ENCODE assay signal across 19 cellular contexts in genomic region chr17:43385046-43385831, GRCh38. TPM values are rescaled to one million over a fixed set of nuclear protein-coding genes. Genes with fewer than 3 reads are reported as not detected.
DNase-seq lines count a peak whose midpoint lies in the region; FAIRE-seq and TF ChIP-seq lines count a peak whose summit lies in the region.
"Had no signal": no experiment of that assay in that cellular context is flagged by ENCODE, and none has a peak within 500 bp of the region (broad histone marks: within the 10 kb centered on the region; RNA-seq: fewer than 3 reads in every experiment).

No MANE protein-coding gene starts in this region.

- TF ChIP-seq POLR2A in GM12891 (IDR thresholded peaks at IDR 0.05; ENCODE audit: low read depth, low read length): no peak

- WGBS in liver: 32% methylated on average over 5 of the region's 5 CpGs
- 71% methylated on average over 5 of the region's 5 CpGs for WGBS in thymus

- H3K27ac ChIP-seq in liver (ENCODE audit: low read depth in 1 of 2, low read length in 2 of 2) (peak overlapping the region; percentile 87 to 88), thymus (ENCODE audit: low read depth) (peak overlapping the region; percentile 70)
- H3K27ac ChIP-seq: 22Rv1, BLaER1 had no signal

- DNase-seq in DMS79 treated with DMSO at 0.1 percent for 48 hours (lab: John Stamatoyannopoulos, UW) (peak; percentile 30), DMS79 (lab: John Stamatoyannopoulos, UW) (no peak), epithelial cell of esophagus (ENCODE audit: low read depth) (peak; percentile 64), kidney tubule cell (ENCODE audit: low spot score) (no peak), GM12891 (ENCODE audit: insufficient read length, low spot score) (no peak), SIG-M5 treated with dmso at 0.1 percent for 504 hours (lab: John Stamatoyannopoulos, UW; ENCODE audit: unreplicated experiment) (no peak)
- DNase-seq: DMS 273 treated with DMSO at 0.1 percent for 48 hours, EL, MM.1S, NCI-H1105 treated with DMSO at 0.1 percent for 48 hours, NCI-H187, NCI-H2171, NCI-H446 treated with DMSO at 0.1 percent for 48 hours, SIG-M5 had no signal

- H3K27me3 ChIP-seq in liver (ENCODE audit: control insufficient read depth in 4 of 4, insufficient read depth in 4 of 4, low read length in 3 of 4) (no peaks in the 10 kb centered on the region), thymus (ENCODE audit: control insufficient read depth, insufficient read depth) (no peaks in the 10 kb centered on the region)
- H3K27me3 ChIP-seq: BLaER1 had no signal

- no peak for TF ChIP-seq RAD21 in liver (IDR thresholded peaks at IDR 0.05)

- no peak for TF ChIP-seq CTCF in epithelial cell of esophagus (IDR thresholded peaks at IDR 0.05; ENCODE audit: insufficient read depth, low read depth, low read length, missing control alignments)
- TF ChIP-seq CTCF in liver (IDR thresholded peaks at IDR 0.05; ENCODE audit: low read depth, low read length, missing input control): no peak

- H3K36me3 ChIP-seq in liver (ENCODE audit: control insufficient read depth in 4 of 4, insufficient read depth in 3 of 4, low read depth in 1 of 4, low read length in 3 of 4) (no peaks in the 10 kb centered on the region), thymus (ENCODE audit: control insufficient read depth, insufficient read depth) (no peaks in the 10 kb centered on the region)

- H3K4me1 ChIP-seq in liver (ENCODE audit: control insufficient read depth in 4 of 4, insufficient read depth in 4 of 4, low read length in 3 of 4): peaks cover 0 to 27% (median 14%) of the 10 kb centered on the region in 4 donors
- peaks cover 9% of the 10 kb centered on the region for H3K4me1 ChIP-seq in thymus (ENCODE audit: control insufficient read depth, insufficient read depth, low read length)

- no peak for FAIRE-seq in GM12891 (lab: Jason Lieb, UNC)
- FAIRE-seq: H54 had no signal

- peak overlapping the region in 1 of 2 donors; percentile 42 for H3K9ac ChIP-seq in liver (ENCODE audit: low read depth in 1 of 2, low read length in 2 of 2)
- H3K9ac ChIP-seq: BLaER1 had no signal

- peaks cover 0 to 3% (median under 1%) of the 10 kb centered on the region in 4 donors for H3K9me3 ChIP-seq in liver (ENCODE audit: control insufficient read depth in 4 of 4, low read length in 3 of 4)
- H3K9me3 ChIP-seq in thymus (ENCODE audit: control insufficient read depth): peaks cover 2% of the 10 kb centered on the region

- H3K4me3 ChIP-seq in epithelial cell of esophagus (ENCODE audit: low read length) (no peak overlapping the region), liver (ENCODE audit: low read depth in 1 of 3, low read length in 3 of 3) (peak overlapping the region in 1 of 3 donors; percentile 2), thymus (ENCODE audit: low read length) (no peak overlapping the region)
- H3K4me3 ChIP-seq: BLaER1 had no signal

TF ChIP-seq in liver, 16 proteins besides CTCF, POLR2A, EP300 and RAD21:
- TF ChIP-seq RXRA (IDR thresholded peaks at IDR 0.05) (peak; percentile 28 to 44), FOXA1 (IDR thresholded peaks at IDR 0.05) (peak; percentile 63), EGR1 (IDR thresholded peaks at IDR 0.05; ENCODE audit: low read depth in 2 of 2) (no peak), FOXA2 (IDR thresholded peaks at IDR 0.05) (peak; percentile 85), SP1 (IDR thresholded peaks at IDR 0.05) (no peak)
TF ChIP-seq in liver: peak in this region for 3.

TF ChIP-seq in GM12891, 5 proteins besides CTCF, POLR2A, EP300 and RAD21:
- TF ChIP-seq TAF1 (IDR thresholded peaks at IDR 0.05; ENCODE audit: low read depth, low read length) (no peak), POLR2AphosphoS5 (IDR thresholded peaks at IDR 0.05; ENCODE audit: low read depth, low read length) (no peak), SPI1 (IDR thresholded peaks at IDR 0.05; ENCODE audit: low read depth, low read length) (no peak), POU2F2 (IDR thresholded peaks at IDR 0.05; ENCODE audit: low read depth, low read length) (no peak), PAX5 (IDR thresholded peaks at IDR 0.05; ENCODE audit: insufficient read depth, low read length, severe bottlenecking) (no peak)

RNA-seq across cellular contexts. Expression of gene ARL4D, which starts 13.6 kb away (rescaled TPM):
- 10 to 100 TPM; 13.6 to 15.3 TPM for total RNA-seq in liver
- 10 to 100 TPM; 19.9 to 39.2 TPM for polyA plus RNA-seq in liver
- 26.8 TPM for polyA plus RNA-seq in thymus
- 0.77 TPM for polyA plus RNA-seq in GM12891 (2012; ENCODE audit: low read depth, missing spikeins)

Comparison
In these comparisons a context has a peak if more than half of its experiments do, and no peak if none do; other contexts are left out.
1. DNase-seq: peak in DMS79 treated with DMSO at 0.1 percent for 48 hours (single experiment) and epithelial cell of esophagus (single experiment); none in DMS79 (single experiment), kidney tubule cell (single experiment), GM12891 (single experiment) and SIG-M5 treated with dmso at 0.1 percent for 504 hours (single experiment).